In genomic region chr10:18551473-18551872, GRCh38 we compare ENCODE assay signal across 26 cellular contexts.
"Had no signal": no experiment of that assay in that cellular context is flagged by ENCODE, and none has a peak within 500 bp of the region (broad histone marks: within the 10 kb centered on the region; RNA-seq: fewer than 3 reads in every experiment).

No MANE protein-coding gene starts in this region.

- DNase-seq: colonic mucosa; cortex of kidney; effector CD8-positive, alpha-beta T cell; effector memory CD8-positive, alpha-beta T cell; endodermal cell; erythroblast; esophagus squamous epithelium; foreskin fibroblast; foreskin melanocyte; gastrocnemius medialis; glutamatergic neuron; head of caudate nucleus; hypothalamus; immature natural killer cell; islet precursor cell; kidney; kidney glomerular epithelial cell; left lung; lower lobe of right lung; mesenchymal stem cell; mucosa of descending colon; naive B cell had no signal

- H3K4me1 ChIP-seq: colonic mucosa, esophagus squamous epithelium, gastrocnemius medialis, left lung, lower lobe of right lung had no signal

- H3K9me3 ChIP-seq: colonic mucosa, gastrocnemius medialis, lower lobe of right lung had no signal

- H3K4me3 ChIP-seq: colonic mucosa, esophagus squamous epithelium, gastrocnemius medialis, hepatocyte, left lung, lower lobe of right lung, mucosa of descending colon had no signal

- H3K27ac ChIP-seq: colonic mucosa, epithelial cell of prostate, esophagus squamous epithelium, gastrocnemius medialis, hepatocyte, left lung, lower lobe of right lung had no signal

- H3K27me3 ChIP-seq: colonic mucosa, esophagus squamous epithelium, gastrocnemius medialis, hepatocyte, left lung had no signal

- FAIRE-seq: endometrium, kidney had no signal

- ATAC-seq: effector memory CD8-positive, alpha-beta T cell; esophagus mucosa; gastrocnemius medialis; left lung; lower lobe of right lung; mucosa of descending colon had no signal

- H3K36me3 ChIP-seq: colonic mucosa had no signal
